ENCODE assay signal across 1 cellular context in the genomic region with DNA sequence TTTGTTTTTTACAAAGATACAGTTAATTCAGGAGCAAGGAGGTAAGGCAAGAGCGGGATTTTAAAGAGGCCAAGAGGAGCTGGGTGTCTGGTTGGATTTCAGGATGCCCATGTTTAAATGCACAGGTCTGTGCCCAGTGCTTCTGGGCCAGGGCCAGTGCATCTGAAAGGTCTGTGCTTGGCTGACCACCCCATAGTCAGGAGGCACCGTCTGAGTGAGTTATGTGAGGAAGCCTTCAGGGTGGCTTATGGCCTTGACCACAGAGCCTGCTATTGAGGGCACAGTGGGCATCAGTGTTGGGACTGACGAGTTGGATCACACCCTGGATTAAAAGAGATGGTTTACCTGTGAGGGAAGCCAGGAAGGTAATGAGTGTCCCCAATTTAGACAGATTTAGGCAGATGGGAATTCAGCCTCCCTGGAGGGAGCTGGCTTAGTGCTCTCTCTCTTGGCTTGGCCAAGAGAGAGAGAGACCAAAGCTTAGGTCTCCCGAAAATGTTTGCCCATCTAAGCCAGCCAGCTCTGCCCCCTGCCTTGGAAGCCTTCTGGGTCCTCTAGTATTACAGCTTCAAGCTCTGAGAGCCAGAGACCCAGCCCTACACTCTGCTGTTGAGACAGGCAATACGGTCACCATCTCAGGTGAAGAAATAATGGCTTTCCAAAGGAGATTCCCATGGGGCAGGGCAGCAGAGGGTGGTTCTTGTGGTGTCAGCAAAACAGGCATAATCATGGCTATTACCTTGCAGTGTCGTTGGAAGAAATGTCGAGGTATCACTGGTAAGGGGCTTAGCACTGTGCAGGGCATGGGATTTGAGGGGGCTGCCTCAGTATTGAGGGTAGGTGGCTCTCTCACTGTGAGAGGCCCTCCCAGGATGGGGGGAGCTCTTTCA.
TF ChIP-seq lines count a peak whose summit lies in the region.

No MANE protein-coding gene starts in this region.

TF ChIP-seq in IMR-90, 13 proteins besides CTCF, POLR2A, EP300 and RAD21:
- peak; percentile 41; the same call in 1 of the 2 replicates for TF ChIP-seq MAFK (IDR thresholded peaks at IDR 0.05; ENCODE audit: low read depth, low read length)
- TF ChIP-seq BHLHE40 (IDR thresholded peaks at IDR 0.05; ENCODE audit: low read depth, low read length) = no peak
